In the genomic region with DNA sequence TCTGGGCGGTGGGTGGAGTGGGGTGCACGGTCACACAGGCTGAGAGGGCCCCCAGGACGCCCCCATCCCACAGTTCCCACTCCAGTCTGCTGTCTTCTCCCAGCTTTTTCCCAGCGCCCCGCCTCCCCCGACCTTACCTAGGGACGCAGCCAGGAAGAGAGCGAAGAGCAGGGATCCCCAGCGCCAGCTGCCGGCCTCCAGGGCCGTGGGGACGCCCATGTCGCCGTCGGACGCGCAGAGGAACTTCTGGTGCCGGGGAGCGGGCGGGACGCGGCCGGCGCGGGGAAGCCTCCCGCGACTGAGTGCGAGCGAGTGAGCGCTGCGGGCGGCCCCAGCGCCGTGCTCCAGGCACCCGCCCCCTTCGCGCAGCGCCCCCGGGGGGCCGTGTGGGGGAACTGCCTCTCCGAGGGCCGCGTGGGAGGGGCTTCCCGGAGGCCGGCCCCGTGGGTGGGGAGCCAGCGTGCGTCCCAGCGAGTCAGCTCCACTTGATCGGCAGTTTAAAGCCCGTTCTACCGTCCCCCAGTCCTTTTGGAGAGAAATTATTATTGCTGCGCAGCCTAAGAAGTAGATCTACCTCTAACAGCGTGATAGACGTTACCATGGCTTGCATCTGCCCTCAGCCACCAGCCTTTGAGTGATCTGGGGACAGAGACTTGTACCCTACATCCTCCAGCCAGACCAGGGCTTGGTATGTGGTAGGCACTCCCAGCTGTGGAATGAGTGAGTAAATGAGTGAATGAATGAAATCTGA, we compare ENCODE assay signal across 8 cellular contexts. TPM values are rescaled to one million over a fixed set of nuclear protein-coding genes. Genes with fewer than 3 reads are reported as not detected.
A peak's percentile ranks its signal among the peaks of the same experiment; 100 is the strongest.
DNase-seq lines count a peak whose midpoint lies in the region; ATAC-seq, FAIRE-seq and TF ChIP-seq lines count a peak whose summit lies in the region.

A gene (minus strand): TSS at position 300 of the 751 bp plus-strand sequence. CDS start 81 bp downstream, at position 219.

- TF ChIP-seq EP300 in upper lobe of left lung (IDR thresholded peaks at IDR 0.05) = peak in 1 of 4 donors; percentile 37

- peaks cover 66% of the 10 kb centered on the region for H3K4me1 ChIP-seq in adipocyte (ENCODE audit: control insufficient read depth, insufficient read depth, low read length)
- H3K4me1 ChIP-seq in upper lobe of left lung = peaks cover 60 to 80% (median 70%) of the 10 kb centered on the region in 4 donors

- DNase-seq in D721Med (ENCODE audit: insufficient read length, low spot score) (peak; percentile 77), KG1 (lab: John Stamatoyannopoulos, UW) (peak; percentile 87), SW480 (ENCODE audit: low spot score) (peak; percentile 75), adipocyte (ENCODE audit: low read depth) (peak; percentile 94), cardiac septum (ENCODE audit: low spot score) (peak; percentile 98), posterior vena cava (ENCODE audit: low spot score) (peak; percentile 98), upper lobe of left lung (peak; percentile 95 to 99)

- H3K4me3 ChIP-seq in adipocyte (ENCODE audit: low read length) (peak within 1 kb of the TSS; percentile 88), upper lobe of left lung (peak within 1 kb of the TSS; percentile 67 to 84 (median 78))

- TF ChIP-seq CTCF in D721Med (IDR thresholded peaks at IDR 0.05; ENCODE audit: insufficient read depth, missing control alignments) (peak; percentile 57), upper lobe of left lung (IDR thresholded peaks at IDR 0.05) (peak; percentile 94 to 99 (median 98))

- intact Hi-C loops in cardiac septum (cut with DNase I) (loop anchor here (2.0 to 5.0 kb wide), 4 partner anchors 27 to 76 kb away; no protein-coding TSS in a partner anchor), posterior vena cava (cut with DNase I) (loop anchor here in 1 of 2 donors (10.0 kb wide), 1 partner anchor 61 kb away; no protein-coding TSS in a partner anchor)

- no peaks in the 10 kb centered on the region for H3K27me3 ChIP-seq in adipocyte (replicated peaks; ENCODE audit: control insufficient read depth, insufficient read depth, low read length)
- no peaks in the 10 kb centered on the region for H3K27me3 ChIP-seq in upper lobe of left lung

- H3K36me3 ChIP-seq in adipocyte (ENCODE audit: control insufficient read depth, insufficient read depth, low read length, severe bottlenecking) = no peaks in the 10 kb centered on the region
- H3K36me3 ChIP-seq in upper lobe of left lung = peaks cover 0 to 14% (median 0%) of the 10 kb centered on the region in 4 donors

- no peak for FAIRE-seq in D721Med (lab: Jason Lieb, UNC)

- peak; percentile 60 for ATAC-seq in GM21528 (IDR thresholded peaks at IDR 0.05; ENCODE audit: low FRiP score, unreplicated experiment)
- ATAC-seq in upper lobe of left lung (ENCODE audit: low FRiP score in 2 of 2) = peak; percentile 93 to 95

- no peaks in the 10 kb centered on the region for H3K9me3 ChIP-seq in adipocyte (ENCODE audit: control insufficient read depth, low read length)
- no peaks in the 10 kb centered on the region for H3K9me3 ChIP-seq in upper lobe of left lung

- peak within 1 kb of the TSS; percentile 88 to 97 (median 96) for H3K27ac ChIP-seq in upper lobe of left lung

- WGBS in upper lobe of left lung, 2 donors = 1 to 2% methylated on average over 13 to 24 of the region's 55 CpGs

- H3K9ac ChIP-seq in adipocyte (ENCODE audit: low read length) = peak within 1 kb of the TSS; percentile 92

- TF ChIP-seq POLR2A in upper lobe of left lung (IDR thresholded peaks at IDR 0.05) = peak; percentile 19 to 98 (median 97)

RNA-seq across cellular contexts. Expression of the gene that starts here (rescaled TPM):
- 63.0 TPM for total RNA-seq in cardiac septum
- 100 to 1,000 TPM; 126 to 135 TPM for total RNA-seq in posterior vena cava
- total RNA-seq in upper lobe of left lung = 100 to 1,000 TPM in 2 of 6 donors, 10 to 100 TPM in 4; 51.7 to 167 (median 92.5) TPM

Comparison
In these comparisons a context has a peak if more than half of its experiments do, and no peak if none do; other contexts are left out.
1. Peak in every context shown above with its lines: DNase-seq, ATAC-seq, H3K4me3 ChIP-seq and H3K27ac ChIP-seq.